ENCODE assay signal across 19 cellular contexts in genomic region chr7:1736469-1736817, GRCh38.
DNase-seq lines count a peak whose midpoint lies in the region; ATAC-seq, FAIRE-seq and TF ChIP-seq lines count a peak whose summit lies in the region.
"Had no signal": no experiment of that assay in that cellular context is flagged by ENCODE, and none has a peak within 500 bp of the region (broad histone marks: within the 10 kb centered on the region; RNA-seq: fewer than 3 reads in every experiment).

No MANE protein-coding gene starts in this region.

- POLR2A ChIA-PET in K562 (lab: Yijun Ruan, JAX): interaction anchor here (0.6 kb wide), 1 partner anchor 23 kb away, joined by 3 read pairs; no protein-coding TSS in a partner anchor

- H3K9me3 ChIP-seq in BLaER1 treated with 17β-estradiol and CSF1 and Interleukin-3, amounts not matched to agents 10 nM and 100 nM (replicated peaks in 1 of 11): no peaks in the 10 kb centered on the region
- no peaks in the 10 kb centered on the region for H3K9me3 ChIP-seq in K562 (replicated peaks; ENCODE audit: control insufficient read depth, insufficient read depth, low read depth, low read length)

- peaks cover 5% of the 10 kb centered on the region for H3K79me2 ChIP-seq in K562 (ENCODE audit: control insufficient read depth, insufficient read depth, low read length)

- no peak overlapping the region for H3K27ac ChIP-seq in BLaER1 treated with 17β-estradiol and CSF1 and Interleukin-3, amounts not matched to agents 10 nM and 100 nM
- no peak overlapping the region for H3K27ac ChIP-seq in K562 (ENCODE audit: extremely low read depth, low read depth, low read length)
- H3K27ac ChIP-seq: GM23248 had no signal

- DNase-seq in left ventricle myocardium superior (peak; percentile 23), Right ventricle myocardium inferior (ENCODE audit: missing footprints) (no peak), K562 (ENCODE audit: extremely low read depth in 1 of 4, low spot score in 3 of 4) (no peak), urothelium cell line (ENCODE audit: low spot score) (no peak), GM10266 (ENCODE audit: extremely low spot score) (no peak), A172 (ENCODE audit: low spot score) (no peak)
- DNase-seq: 8988T; Calu3; CD4-positive, alpha-beta T cell; COR-L47; DMS53; DMS79 treated with DMSO at 0.1 percent for 48 hours; GF-D8; GM23248; H7; HCEC 1CT had no signal

- no peak for TF ChIP-seq POLR2A in K562 (conservative IDR thresholded peaks at IDR 0.05)

- intact Hi-C loops in left ventricle myocardium superior (cut with micrococcal nuclease): no loop called here
- intact Hi-C loops in Right ventricle myocardium inferior (cut with DNase I): no loop called here
- intact Hi-C loops in K562 (cut with micrococcal nuclease): no loop called here

- no peak overlapping the region for H2AFZ ChIP-seq in K562 (ENCODE audit: low read depth, low read length)
- H2AFZ ChIP-seq: GM23248 had no signal

- H4K20me1 ChIP-seq in BLaER1 treated with 17β-estradiol and CSF1 and Interleukin-3, amounts not matched to agents 10 nM and 100 nM: peaks cover 0 to 21% (median 5%) of the 10 kb centered on the region in 11 experiments; a peak in 6 of 22 replicates
- peaks cover 4% of the 10 kb centered on the region; the same call in 1 of the 2 replicates for H4K20me1 ChIP-seq in K562 (replicated peaks; ENCODE audit: control insufficient read depth, insufficient read depth, low read length)

- H3K9ac ChIP-seq in BLaER1 treated with 17β-estradiol and CSF1 and Interleukin-3, amounts not matched to agents 10 nM and 100 nM: no peak overlapping the region
- H3K9ac ChIP-seq in K562 (ENCODE audit: insufficient read depth in 1 of 2, low read depth in 2 of 2, low read length in 2 of 2): peak overlapping the region in 1 of 2 experiments; percentile 36; a peak in 1 of 4 replicates
- H3K9ac ChIP-seq: GM23248 had no signal

- BruUV-seq in K562 (replicated peaks; lab: Mats Ljungman, UMichigan): no TSS peak

- no peaks in the 10 kb centered on the region for H3K36me3 ChIP-seq in BLaER1 treated with 17β-estradiol and CSF1 and Interleukin-3, amounts not matched to agents 10 nM and 100 nM
- H3K36me3 ChIP-seq in K562 (ENCODE audit: control insufficient read depth, insufficient read depth, low read length): peaks cover 16% of the 10 kb centered on the region; the same call in 1 of the 3 replicates

- no peak overlapping the region for H3K4me3 ChIP-seq in BLaER1 treated with 17β-estradiol and CSF1 and Interleukin-3, amounts not matched to agents 10 nM and 100 nM
- no peak overlapping the region for H3K4me3 ChIP-seq in K562
- H3K4me3 ChIP-seq: GM23248 had no signal

- FAIRE-seq in K562 (lab: Jason Lieb, UNC) (no peak), urothelium cell line (lab: Jason Lieb, UNC) (peak; percentile 77)
- FAIRE-seq: GM12892, H1 had no signal

- H3K4me1 ChIP-seq in BLaER1 treated with 17β-estradiol and CSF1 and Interleukin-3, amounts not matched to agents 10 nM and 100 nM: peaks cover 12 to 80% (median 52%) of the 10 kb centered on the region in 10 experiments
- peaks cover 2 to 50% of the 10 kb centered on the region in 2 experiments; a peak in 3 of 5 replicates for H3K4me1 ChIP-seq in K562 (replicated peaks in 1 of 2; ENCODE audit: control insufficient read depth in 2 of 2, insufficient read depth in 2 of 2, low read length in 2 of 2)

- no peak for TF ChIP-seq EP300 in K562 (IDR thresholded peaks at IDR 0.05; ENCODE audit: low read length)

- in situ Hi-C loops in K562 (cut with MboI): no loop called here

- WGBS in K562 (ENCODE audit: insufficient coverage, low coverage, missing lambda C conversion rate): 3% methylated on average over 10 of the region's 10 CpGs

- no peaks in the 10 kb centered on the region for H3K9me1 ChIP-seq in K562 (ENCODE audit: control insufficient read depth, insufficient read depth, low read length)

- no peak for ATAC-seq in left ventricle myocardium superior
- no peak for ATAC-seq in Right ventricle myocardium inferior
- ATAC-seq in K562: no peak

- H3K27me3 ChIP-seq in BLaER1 treated with 17β-estradiol and CSF1 and Interleukin-3, amounts not matched to agents 10 nM and 100 nM: peaks cover 0 to 21% (median 0%) of the 10 kb centered on the region in 11 experiments; a peak in 9 of 22 replicates
- peaks cover 22 to 50% of the 10 kb centered on the region in 2 experiments; a peak in 3 of 5 replicates for H3K27me3 ChIP-seq in K562 (ENCODE audit: control insufficient read depth in 2 of 2, insufficient read depth in 2 of 2, low read length in 2 of 2)

- no peak for TF ChIP-seq RAD21 in K562 (CRISPR knock-in tag; conservative IDR thresholded peaks at IDR 0.05 in 1 of 2, IDR thresholded peaks at IDR 0.05 in 1 of 2)

- TF ChIP-seq CTCF in K562 (IDR thresholded peaks at IDR 0.05 in 2 of 3, conservative IDR thresholded peaks at IDR 0.05 in 1 of 3; ENCODE audit: insufficient read depth in 2 of 3, low read depth in 1 of 3, low read length in 3 of 3): no peak
- no peak for TF ChIP-seq CTCF in GM10266 (IDR thresholded peaks at IDR 0.05; ENCODE audit: control insufficient read depth, insufficient read depth, low read depth, missing control alignments)

- CTCF ChIA-PET in K562 (lab: Yijun Ruan, JAX; ENCODE audit: low intra/inter-chr PET ratio): no interaction called here

- H3K4me2 ChIP-seq in BLaER1 treated with 17β-estradiol and CSF1 and Interleukin-3, amounts not matched to agents 10 nM and 100 nM: peak overlapping the region in 8 of 11 experiments; percentile 37 to 88 (median 78); a peak in 13 of 22 replicates
- no peak overlapping the region for H3K4me2 ChIP-seq in K562 (ENCODE audit: insufficient read depth, low read length)

TF ChIP-seq in K562, 482 proteins besides CTCF, POLR2A, EP300 and RAD21:
- peak; percentile 55 for TF ChIP-seq ZNF263 (CRISPR knock-in tag; IDR thresholded peaks at IDR 0.05; ENCODE audit: borderline replicate concordance)
- TF ChIP-seq, protein P1, sequence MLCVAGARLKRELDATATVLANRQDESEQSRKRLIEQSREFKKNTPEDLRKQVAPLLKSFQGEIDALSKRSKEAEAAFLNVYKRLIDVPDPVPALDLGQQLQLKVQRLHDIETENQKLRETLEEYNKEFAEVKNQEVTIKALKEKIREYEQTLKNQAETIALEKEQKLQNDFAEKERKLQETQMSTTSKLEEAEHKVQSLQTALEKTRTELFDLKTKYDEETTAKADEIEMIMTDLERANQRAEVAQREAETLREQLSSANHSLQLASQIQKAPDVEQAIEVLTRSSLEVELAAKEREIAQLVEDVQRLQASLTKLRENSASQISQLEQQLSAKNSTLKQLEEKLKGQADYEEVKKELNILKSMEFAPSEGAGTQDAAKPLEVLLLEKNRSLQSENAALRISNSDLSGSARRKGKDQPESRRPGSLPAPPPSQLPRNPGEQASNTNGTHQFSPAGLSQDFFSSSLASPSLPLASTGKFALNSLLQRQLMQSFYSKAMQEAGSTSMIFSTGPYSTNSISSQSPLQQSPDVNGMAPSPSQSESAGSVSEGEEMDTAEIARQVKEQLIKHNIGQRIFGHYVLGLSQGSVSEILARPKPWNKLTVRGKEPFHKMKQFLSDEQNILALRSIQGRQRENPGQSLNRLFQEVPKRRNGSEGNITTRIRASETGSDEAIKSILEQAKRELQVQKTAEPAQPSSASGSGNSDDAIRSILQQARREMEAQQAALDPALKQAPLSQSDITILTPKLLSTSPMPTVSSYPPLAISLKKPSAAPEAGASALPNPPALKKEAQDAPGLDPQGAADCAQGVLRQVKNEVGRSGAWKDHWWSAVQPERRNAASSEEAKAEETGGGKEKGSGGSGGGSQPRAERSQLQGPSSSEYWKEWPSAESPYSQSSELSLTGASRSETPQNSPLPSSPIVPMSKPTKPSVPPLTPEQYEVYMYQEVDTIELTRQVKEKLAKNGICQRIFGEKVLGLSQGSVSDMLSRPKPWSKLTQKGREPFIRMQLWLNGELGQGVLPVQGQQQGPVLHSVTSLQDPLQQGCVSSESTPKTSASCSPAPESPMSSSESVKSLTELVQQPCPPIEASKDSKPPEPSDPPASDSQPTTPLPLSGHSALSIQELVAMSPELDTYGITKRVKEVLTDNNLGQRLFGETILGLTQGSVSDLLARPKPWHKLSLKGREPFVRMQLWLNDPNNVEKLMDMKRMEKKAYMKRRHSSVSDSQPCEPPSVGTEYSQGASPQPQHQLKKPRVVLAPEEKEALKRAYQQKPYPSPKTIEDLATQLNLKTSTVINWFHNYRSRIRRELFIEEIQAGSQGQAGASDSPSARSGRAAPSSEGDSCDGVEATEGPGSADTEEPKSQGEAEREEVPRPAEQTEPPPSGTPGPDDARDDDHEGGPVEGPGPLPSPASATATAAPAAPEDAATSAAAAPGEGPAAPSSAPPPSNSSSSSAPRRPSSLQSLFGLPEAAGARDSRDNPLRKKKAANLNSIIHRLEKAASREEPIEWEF (CRISPR knock-in tag; IDR thresholded peaks at IDR 0.05): no peak
